21 cellular contexts compared by ENCODE assay signal in genomic region chr3:128062033-128062745, GRCh38. TPM values are rescaled to one million over a fixed set of nuclear protein-coding genes. Genes with fewer than 3 reads are reported as not detected.
DNase-seq lines count a peak whose midpoint lies in the region; ATAC-seq and TF ChIP-seq lines count a peak whose summit lies in the region.
"Had no signal": no experiment of that assay in that cellular context is flagged by ENCODE, and none has a peak within 500 bp of the region (broad histone marks: within the 10 kb centered on the region; RNA-seq: fewer than 3 reads in every experiment).

No MANE protein-coding gene starts in this region.

- peaks cover 83% of the 10 kb centered on the region for H3K79me2 ChIP-seq in GM23248 (ENCODE audit: insufficient read depth)

- TF ChIP-seq POLR2A in testis (IDR thresholded peaks at IDR 0.05), result no peak

- no peak for DNase-seq in CD4-positive, alpha-beta memory T cell
- DNase-seq in GM23248 (no peak), memory B cell (ENCODE audit: low spot score in 2 of 2) (no peak), SIG-M5 treated with dmso at 0.1 percent for 504 hours (lab: John Stamatoyannopoulos, UW; ENCODE audit: unreplicated experiment) (no peak), cardiac septum (ENCODE audit: low spot score) (no peak), MCF 10A (ENCODE audit: unreplicated experiment) (no peak), testis (no peak)
- DNase-seq in activated naive CD8-positive, alpha-beta T cell treated with anti-CD3 and anti-CD28 coated beads, Interleukin-2, amount 10 ng/mL, durations not matched to agents 7 days and 5 days, result no peak
- DNase-seq: activated T-cell treated with anti-CD3 and anti-CD28 coated beads, Interleukin-2, amount 50 U/mL, for 4 hours; GDM1; Kasumi-1; left ventricle myocardium superior; NCI-H1417 treated with DMSO at 0.1 percent for 48 hours; NCI-H2171; NCI-H748 treated with DMSO at 0.1 percent for 48 hours; PC-3; small intestine; stimulated activated CD4-positive, alpha-beta T cell treated with anti-CD3 and anti-CD28 coated beads, Interleukin-4, amount 100 ng/mL, for 24 hours; thyroid gland had no signal

- no peak overlapping the region for H3K4me3 ChIP-seq in CD4-positive, alpha-beta memory T cell (ENCODE audit: low read length in 2 of 2)
- H3K4me3 ChIP-seq in GM23248 (no peak overlapping the region), testis (no peak overlapping the region)
- H3K4me3 ChIP-seq: ascending aorta, thyroid gland had no signal

- H3K4me1 Mint-ChIP-seq in CD4-positive, alpha-beta memory T cell, result peaks cover 12 to 19% (median 13%) of the 10 kb centered on the region in 4 donors
- peaks cover 5% of the 10 kb centered on the region for H3K4me1 Mint-ChIP-seq in activated naive CD8-positive, alpha-beta T cell treated with anti-CD3 and anti-CD28 coated beads, Interleukin-2, amount 10 ng/mL, durations not matched to agents 7 days and 5 days
- H3K4me1 Mint-ChIP-seq in memory B cell (peaks cover 8% of the 10 kb centered on the region), MCF 10A (ENCODE audit: insufficient read depth, unreplicated experiment) (peaks cover 18% of the 10 kb centered on the region)

- in situ Hi-C loops in GM23248 (cut with MboI), result no loop called here

- no peak overlapping the region for H3K27ac ChIP-seq in CD4-positive, alpha-beta memory T cell (ENCODE audit: low read depth, low read length)
- H3K27ac ChIP-seq in GM23248, result peak overlapping the region; percentile 95
- no peak overlapping the region for H3K27ac ChIP-seq in testis
- H3K27ac ChIP-seq: ascending aorta, parathyroid adenoma, thyroid gland had no signal

- H3K36me3 ChIP-seq in CD4-positive, alpha-beta memory T cell (ENCODE audit: insufficient read depth, low read length), result peaks cover 82% of the 10 kb centered on the region
- peaks cover 76% of the 10 kb centered on the region for H3K36me3 ChIP-seq in GM23248 (ENCODE audit: low read depth)
- no peaks in the 10 kb centered on the region for H3K36me3 ChIP-seq in testis (ENCODE audit: low read depth, missing control alignments)

- no TSS peak for BruUV-seq in MCF 10A (replicated peaks; lab: Mats Ljungman, UMichigan)

- no peaks in the 10 kb centered on the region for H3K9me2 ChIP-seq in GM23248 (ENCODE audit: insufficient read depth)

- H3K27me3 ChIP-seq in CD4-positive, alpha-beta memory T cell (ENCODE audit: insufficient read depth, low read length), result no peaks in the 10 kb centered on the region
- H3K27me3 ChIP-seq in GM23248 (replicated peaks; ENCODE audit: insufficient read depth) (no peaks in the 10 kb centered on the region), testis (no peaks in the 10 kb centered on the region)
- H3K27me3 ChIP-seq: ascending aorta, thyroid gland had no signal

- TF ChIP-seq CTCF in MCF 10A (IDR thresholded peaks at IDR 0.05; ENCODE audit: unreplicated experiment), result no peak
- no peak for TF ChIP-seq CTCF in testis (IDR thresholded peaks at IDR 0.05)

- peak overlapping the region in 1 of 8 donors; percentile 31 for H3K4me3 Mint-ChIP-seq in CD4-positive, alpha-beta memory T cell
- no peak overlapping the region for H3K4me3 Mint-ChIP-seq in activated naive CD8-positive, alpha-beta T cell treated with anti-CD3 and anti-CD28 coated beads, Interleukin-2, amount 10 ng/mL, durations not matched to agents 7 days and 5 days
- H3K4me3 Mint-ChIP-seq in memory B cell (no peak overlapping the region), MCF 10A (ENCODE audit: unreplicated experiment) (no peak overlapping the region)
- H3K4me3 Mint-ChIP-seq: activated T-cell treated with anti-CD3 and anti-CD28 coated beads, Interleukin-2, amount 50 U/mL, for 4 hours had no signal

- no peak for ATAC-seq in activated naive CD8-positive, alpha-beta T cell treated with anti-CD3 and anti-CD28 coated beads, Interleukin-2, amount 10 ng/mL, durations not matched to agents 7 days and 5 days (ENCODE audit: low read depth)
- ATAC-seq in memory B cell (ENCODE audit: low read depth), result no peak
- ATAC-seq: activated T-cell treated with anti-CD3 and anti-CD28 coated beads, Interleukin-2, amount 50 U/mL, for 4 hours; left ventricle myocardium superior; PC-3 had no signal

- H3K9ac ChIP-seq in GM23248, result peak overlapping the region; percentile 66
- H3K9ac ChIP-seq: parathyroid adenoma had no signal

- no peaks in the 10 kb centered on the region for H3K9me3 Mint-ChIP-seq in CD4-positive, alpha-beta memory T cell
- H3K9me3 Mint-ChIP-seq in activated naive CD8-positive, alpha-beta T cell treated with anti-CD3 and anti-CD28 coated beads, Interleukin-2, amount 10 ng/mL, durations not matched to agents 7 days and 5 days, result no peaks in the 10 kb centered on the region
- no peaks in the 10 kb centered on the region for H3K9me3 Mint-ChIP-seq in memory B cell
- no peaks in the 10 kb centered on the region for H3K9me3 Mint-ChIP-seq in MCF 10A (ENCODE audit: unreplicated experiment)
- H3K9me3 Mint-ChIP-seq: activated T-cell treated with anti-CD3 and anti-CD28 coated beads, Interleukin-2, amount 50 U/mL, for 4 hours had no signal

- POLR2A ChIA-PET in CD4-positive, alpha-beta memory T cell (lab: Charles Lee; ENCODE audit: partially characterized antibody), result no interaction called here
- POLR2A ChIA-PET in activated naive CD8-positive, alpha-beta T cell treated with anti-CD3 and anti-CD28 coated beads, Interleukin-2, amount 10 ng/mL, durations not matched to agents 7 days and 5 days (lab: Charles Lee), result no interaction called here
- POLR2A ChIA-PET in MCF 10A (lab: Yijun Ruan, JAX), result no interaction called here

- H3K27ac Mint-ChIP-seq in CD4-positive, alpha-beta memory T cell, result peak overlapping the region in 5 of 7 donors; percentile 11 to 68 (median 37)
- H3K27ac Mint-ChIP-seq in activated naive CD8-positive, alpha-beta T cell treated with anti-CD3 and anti-CD28 coated beads, Interleukin-2, amount 10 ng/mL, durations not matched to agents 7 days and 5 days, result peak overlapping the region; percentile 15
- H3K27ac Mint-ChIP-seq in memory B cell (peak overlapping the region; percentile 26), MCF 10A (ENCODE audit: low read depth, unreplicated experiment) (no peak overlapping the region)

- CTCF ChIA-PET in CD4-positive, alpha-beta memory T cell (lab: Charles Lee; ENCODE audit: partially characterized antibody), result no interaction called here
- CTCF ChIA-PET in MCF 10A (lab: Yijun Ruan, JAX), result interaction anchor here (1.0 kb wide), 1 partner anchor 11 kb away, joined by 5 read pairs; no protein-coding TSS in a partner anchor

- no peaks in the 10 kb centered on the region for H3K4me1 ChIP-seq in CD4-positive, alpha-beta memory T cell (ENCODE audit: insufficient read depth, low read length)
- H3K4me1 ChIP-seq in GM23248 (ENCODE audit: insufficient read depth) (peaks cover 42% of the 10 kb centered on the region), testis (peaks cover 5% of the 10 kb centered on the region)
- H3K4me1 ChIP-seq: ascending aorta, parathyroid adenoma, thyroid gland had no signal

- 61 to 62% methylated on average over 8 of the region's 8 CpGs for WGBS in GM23248 (ENCODE audit: low coverage in 1 of 2, low lambda C conversion rate in 2 of 2, missing lambda C conversion rate in 2 of 2), 2 experiments
- 75 to 78% methylated on average over 8 of the region's 8 CpGs for WGBS in testis, 2 donors

- H3K27me3 Mint-ChIP-seq in CD4-positive, alpha-beta memory T cell, result no peaks in the 10 kb centered on the region
- H3K27me3 Mint-ChIP-seq in activated naive CD8-positive, alpha-beta T cell treated with anti-CD3 and anti-CD28 coated beads, Interleukin-2, amount 10 ng/mL, durations not matched to agents 7 days and 5 days, result no peaks in the 10 kb centered on the region
- H3K27me3 Mint-ChIP-seq in memory B cell (no peaks in the 10 kb centered on the region), MCF 10A (ENCODE audit: insufficient read depth, unreplicated experiment) (no peaks in the 10 kb centered on the region)

- no peak overlapping the region for H2AFZ ChIP-seq in GM23248
- H2AFZ ChIP-seq: parathyroid adenoma had no signal

- peaks cover 83% of the 10 kb centered on the region for H3F3A ChIP-seq in GM23248 (ENCODE audit: insufficient read depth)

- intact Hi-C loops in CD4-positive, alpha-beta memory T cell (cut with micrococcal nuclease), result no loop called here
- intact Hi-C loops in cardiac septum (cut with DNase I) (no loop called here), MCF 10A (cut with micrococcal nuclease) (no loop called here), testis (cut with DNase I; ENCODE audit: low total_unique reads) (no loop called here)

- H3K4me2 ChIP-seq in GM23248 (ENCODE audit: unreplicated experiment), result peak overlapping the region; percentile 65

- peaks cover 3% of the 10 kb centered on the region; the same call in 1 of the 2 replicates for H4K20me1 ChIP-seq in GM23248 (ENCODE audit: insufficient read depth)

- no peaks in the 10 kb centered on the region for H3K9me3 ChIP-seq in CD4-positive, alpha-beta memory T cell (ENCODE audit: control insufficient read depth in 1 of 2, low read length in 2 of 2)
- H3K9me3 ChIP-seq in GM23248 (ENCODE audit: low read depth), result no peaks in the 10 kb centered on the region
- no peaks in the 10 kb centered on the region for H3K9me3 ChIP-seq in testis
- H3K9me3 ChIP-seq: ascending aorta, thyroid gland had no signal

- peaks cover 64 to 82% of the 10 kb centered on the region in 2 donors for H3K36me3 Mint-ChIP-seq in CD4-positive, alpha-beta memory T cell
- peaks cover 43% of the 10 kb centered on the region for H3K36me3 Mint-ChIP-seq in activated naive CD8-positive, alpha-beta T cell treated with anti-CD3 and anti-CD28 coated beads, Interleukin-2, amount 10 ng/mL, durations not matched to agents 7 days and 5 days
- H3K36me3 Mint-ChIP-seq in memory B cell, result peaks cover 45% of the 10 kb centered on the region
- H3K36me3 Mint-ChIP-seq in MCF 10A (ENCODE audit: insufficient read depth, unreplicated experiment), result peaks cover 100% of the 10 kb centered on the region

RNA-seq across cellular contexts. Expression of gene SEC61A1, which starts 10.0 kb away (rescaled TPM):
- 100 to 1,000 TPM; 203 to 212 TPM for total RNA-seq in CD4-positive, alpha-beta memory T cell
- 100 to 1,000 TPM; 156 to 182 TPM for polyA plus RNA-seq in CD4-positive, alpha-beta memory T cell
- total RNA-seq in GM23248 (2014; rRNA removed; shearing (Covaris generic)), result 477 and 510 TPM in 2 replicates
- polyA plus RNA-seq in GM23248 (2016; fragmentation: Nextera tagmentation; extraction: Ambion mirVana), result 362 and 387 TPM in 2 replicates
- total RNA-seq in activated naive CD8-positive, alpha-beta T cell treated with anti-CD3 and anti-CD28 coated beads, Interleukin-2, amount 10 ng/mL, durations not matched to agents 7 days and 5 days, result 100 to 1,000 TPM; 119 to 126 TPM
- 91.3 TPM for total RNA-seq in cardiac septum
- 418 and 519 TPM in 2 replicates for total RNA-seq in MCF 10A (2022)
- 100 to 1,000 TPM; 129 to 137 TPM for total RNA-seq in testis
- 119 TPM for polyA plus RNA-seq in testis (ENCODE audit: insufficient read depth, low read depth, low replicate concordance)
